ENCODE assay signal across 1 cellular context in the genomic region with DNA sequence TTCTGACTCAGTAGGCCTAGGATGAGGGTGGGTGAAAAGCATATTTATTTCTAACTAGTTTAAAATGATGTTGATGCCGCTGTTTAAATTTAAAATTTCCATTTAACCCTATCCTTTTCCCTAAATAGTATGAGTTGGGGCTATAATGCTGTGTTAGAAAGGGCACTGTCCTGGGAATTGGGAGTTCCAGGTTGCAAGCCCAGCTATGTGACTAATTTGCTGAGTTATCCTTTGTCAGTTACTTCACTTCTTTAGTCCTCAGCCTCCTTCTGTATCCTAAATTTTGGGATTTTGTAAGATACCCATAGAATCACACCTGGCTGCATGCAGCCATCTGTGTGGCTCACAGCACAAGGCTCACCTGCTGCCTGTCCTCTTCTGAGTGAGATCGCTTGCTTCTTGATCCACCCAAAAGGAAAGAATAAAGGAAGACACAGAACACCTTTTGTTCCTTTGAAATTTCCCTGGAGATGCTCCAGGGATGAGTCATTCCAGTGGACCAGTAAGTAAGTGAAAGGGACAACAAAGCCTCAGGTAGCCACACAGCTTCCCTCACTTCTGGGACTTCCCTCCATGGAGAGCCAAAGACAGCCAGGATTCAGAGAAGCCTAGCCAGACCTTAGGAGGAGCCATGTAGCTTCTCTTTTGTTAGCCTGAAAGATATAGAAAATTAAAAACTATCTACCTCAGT.
A peak's percentile ranks its signal among the peaks of the same experiment; 100 is the strongest.
TF ChIP-seq lines count a peak whose summit lies in the region.

No MANE protein-coding gene starts in this region.

TF ChIP-seq in GM23338, 12 proteins besides CTCF, POLR2A, EP300 and RAD21:
- TF ChIP-seq, protein P1, sequence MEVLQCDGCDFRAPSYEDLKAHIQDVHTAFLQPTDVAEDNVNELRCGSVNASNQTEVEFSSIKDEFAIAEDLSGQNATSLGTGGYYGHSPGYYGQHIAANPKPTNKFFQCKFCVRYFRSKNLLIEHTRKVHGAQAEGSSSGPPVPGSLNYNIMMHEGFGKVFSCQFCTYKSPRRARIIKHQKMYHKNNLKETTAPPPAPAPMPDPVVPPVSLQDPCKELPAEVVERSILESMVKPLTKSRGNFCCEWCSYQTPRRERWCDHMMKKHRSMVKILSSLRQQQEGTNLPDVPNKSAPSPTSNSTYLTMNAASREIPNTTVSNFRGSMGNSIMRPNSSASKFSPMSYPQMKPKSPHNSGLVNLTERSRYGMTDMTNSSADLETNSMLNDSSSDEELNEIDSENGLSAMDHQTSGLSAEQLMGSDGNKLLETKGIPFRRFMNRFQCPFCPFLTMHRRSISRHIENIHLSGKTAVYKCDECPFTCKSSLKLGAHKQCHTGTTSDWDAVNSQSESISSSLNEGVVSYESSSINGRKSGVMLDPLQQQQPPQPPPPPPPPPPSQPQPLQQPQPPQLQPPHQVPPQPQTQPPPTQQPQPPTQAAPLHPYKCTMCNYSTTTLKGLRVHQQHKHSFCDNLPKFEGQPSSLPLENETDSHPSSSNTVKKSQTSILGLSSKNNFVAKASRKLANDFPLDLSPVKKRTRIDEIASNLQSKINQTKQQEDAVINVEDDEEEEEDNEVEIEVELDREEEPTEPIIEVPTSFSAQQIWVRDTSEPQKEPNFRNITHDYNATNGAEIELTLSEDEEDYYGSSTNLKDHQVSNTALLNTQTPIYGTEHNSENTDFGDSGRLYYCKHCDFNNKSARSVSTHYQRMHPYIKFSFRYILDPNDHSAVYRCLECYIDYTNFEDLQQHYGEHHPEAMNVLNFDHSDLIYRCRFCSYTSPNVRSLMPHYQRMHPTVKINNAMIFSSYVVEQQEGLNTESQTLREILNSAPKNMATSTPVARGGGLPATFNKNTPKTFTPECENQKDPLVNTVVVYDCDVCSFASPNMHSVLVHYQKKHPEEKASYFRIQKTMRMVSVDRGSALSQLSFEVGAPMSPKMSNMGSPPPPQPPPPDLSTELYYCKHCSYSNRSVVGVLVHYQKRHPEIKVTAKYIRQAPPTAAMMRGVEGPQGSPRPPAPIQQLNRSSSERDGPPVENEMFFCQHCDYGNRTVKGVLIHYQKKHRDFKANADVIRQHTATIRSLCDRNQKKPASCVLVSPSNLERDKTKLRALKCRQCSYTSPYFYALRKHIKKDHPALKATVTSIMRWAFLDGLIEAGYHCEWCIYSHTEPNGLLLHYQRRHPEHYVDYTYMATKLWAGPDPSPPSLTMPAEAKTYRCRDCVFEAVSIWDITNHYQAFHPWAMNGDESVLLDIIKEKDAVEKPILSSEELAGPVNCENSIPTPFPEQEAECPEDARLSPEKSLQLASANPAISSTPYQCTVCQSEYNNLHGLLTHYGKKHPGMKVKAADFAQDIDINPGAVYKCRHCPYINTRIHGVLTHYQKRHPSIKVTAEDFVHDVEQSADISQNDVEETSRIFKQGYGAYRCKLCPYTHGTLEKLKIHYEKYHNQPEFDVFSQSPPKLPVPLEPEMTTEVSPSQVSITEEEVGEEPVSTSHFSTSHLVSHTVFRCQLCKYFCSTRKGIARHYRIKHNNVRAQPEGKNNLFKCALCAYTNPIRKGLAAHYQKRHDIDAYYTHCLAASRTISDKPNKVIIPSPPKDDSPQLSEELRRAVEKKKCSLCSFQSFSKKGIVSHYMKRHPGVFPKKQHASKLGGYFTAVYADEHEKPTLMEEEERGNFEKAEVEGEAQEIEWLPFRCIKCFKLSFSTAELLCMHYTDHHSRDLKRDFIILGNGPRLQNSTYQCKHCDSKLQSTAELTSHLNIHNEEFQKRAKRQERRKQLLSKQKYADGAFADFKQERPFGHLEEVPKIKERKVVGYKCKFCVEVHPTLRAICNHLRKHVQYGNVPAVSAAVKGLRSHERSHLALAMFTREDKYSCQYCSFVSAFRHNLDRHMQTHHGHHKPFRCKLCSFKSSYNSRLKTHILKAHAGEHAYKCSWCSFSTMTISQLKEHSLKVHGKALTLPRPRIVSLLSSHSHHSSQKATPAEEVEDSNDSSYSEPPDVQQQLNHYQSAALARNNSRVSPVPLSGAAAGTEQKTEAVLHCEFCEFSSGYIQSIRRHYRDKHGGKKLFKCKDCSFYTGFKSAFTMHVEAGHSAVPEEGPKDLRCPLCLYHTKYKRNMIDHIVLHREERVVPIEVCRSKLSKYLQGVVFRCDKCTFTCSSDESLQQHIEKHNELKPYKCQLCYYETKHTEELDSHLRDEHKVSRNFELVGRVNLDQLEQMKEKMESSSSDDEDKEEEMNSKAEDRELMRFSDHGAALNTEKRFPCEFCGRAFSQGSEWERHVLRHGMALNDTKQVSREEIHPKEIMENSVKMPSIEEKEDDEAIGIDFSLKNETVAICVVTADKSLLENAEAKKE (CRISPR knock-in tag; IDR thresholded peaks at IDR 0.05) = peak; percentile 87; the same call in 1 of the 2 replicates
- TF ChIP-seq STAT1 (IDR thresholded peaks at IDR 0.05; ENCODE audit: unreplicated experiment) (no peak), EZH2 (IDR thresholded peaks at IDR 0.05; ENCODE audit: low read depth, unreplicated experiment) (no peak)
